15 cellular contexts compared by ENCODE assay signal in genomic region chr16:56950051-56950450, GRCh38. TPM values are rescaled to one million over a fixed set of nuclear protein-coding genes. Genes with fewer than 3 reads are reported as not detected.
"Had no signal": no experiment of that assay in that cellular context is flagged by ENCODE, and none has a peak within 500 bp of the region (broad histone marks: within the 10 kb centered on the region; RNA-seq: fewer than 3 reads in every experiment).

No MANE protein-coding gene starts in this region.

- H3K36me3 ChIP-seq: uterus had no signal

- H3K9me3 Mint-ChIP-seq: activated CD4-positive, alpha-beta T cell treated with anti-CD3 and anti-CD28 coated beads, Interleukin-2, amount 10 ng/mL, durations not matched to agents 7 days and 5 days; T-cell had no signal

- H3K27ac ChIP-seq: thyroid gland, uterus had no signal

- H3K4me3 Mint-ChIP-seq: activated CD4-positive, alpha-beta T cell treated with anti-CD3 and anti-CD28 coated beads, Interleukin-2, amount 10 ng/mL, durations not matched to agents 7 days and 5 days; endodermal cell; T-cell had no signal

- H3K9me3 ChIP-seq: pancreas, thyroid gland, uterus had no signal

- H3K27me3 Mint-ChIP-seq: activated CD4-positive, alpha-beta T cell treated with anti-CD3 and anti-CD28 coated beads, Interleukin-2, amount 10 ng/mL, durations not matched to agents 7 days and 5 days; T-cell had no signal

- H3K4me3 ChIP-seq: pancreas, thyroid gland, uterus had no signal

- H3K27ac Mint-ChIP-seq: endodermal cell had no signal

- H3K4me1 ChIP-seq: thyroid gland, uterus had no signal

- DNase-seq: activated CD4-positive, alpha-beta T cell treated with anti-CD3 and anti-CD28 coated beads, Interleukin-2, amount 10 ng/mL, durations not matched to agents 7 days and 5 days; activated naive CD4-positive, alpha-beta T cell treated with Interleukin-2 at 50 U/mL for 16 hours; central memory CD4-positive, alpha-beta T cell; endodermal cell; erythroblast; hippocampal formation; left ventricle myocardium superior; stimulated activated CD4-positive, alpha-beta T cell treated with anti-CD3 and anti-CD28 coated beads, Interleukin-15, amount 100 ng/mL, for 24 hours; stimulated activated CD4-positive, alpha-beta T cell treated with anti-CD3 and anti-CD28 coated beads, Interleukin-4, amount 100 ng/mL, for 24 hours; T-cell; thyroid gland; uterus had no signal

- H3K27me3 ChIP-seq: pancreas, thyroid gland, uterus had no signal

RNA-seq across cellular contexts. Expression of gene CETP, which starts 11.7 kb away (rescaled TPM):
- total RNA-seq: activated CD4-positive, alpha-beta T cell treated with anti-CD3 and anti-CD28 coated beads, Interleukin-2, amount 10 ng/mL, durations not matched to agents 7 days and 5 days; endodermal cell; kidney epithelial cell; renal cortical epithelial cell had no signal
